Comparison of ENCODE assay signal across 7 cellular contexts in genomic region chr9:78599939-78600338, GRCh38.
"Had no signal": no experiment of that assay in that cellular context is flagged by ENCODE, and none has a peak within 500 bp of the region (broad histone marks: within the 10 kb centered on the region; RNA-seq: fewer than 3 reads in every experiment).

No MANE protein-coding gene starts in this region.

- H3K27ac ChIP-seq: GM23248, HL-60 had no signal

- DNase-seq: GM23248, GOT3, H9, HCEC 1CT had no signal

- H2AFZ ChIP-seq: GM23248 had no signal

- H3K9ac ChIP-seq: GM23248 had no signal

- H3K4me3 ChIP-seq: GM23248, K562 had no signal

- ATAC-seq: HepG2, K562 had no signal
